Comparison of ENCODE assay signal across 35 cellular contexts in genomic region chr11:123551085-123551484, GRCh38.
"Had no signal": no experiment of that assay in that cellular context is flagged by ENCODE, and none has a peak within 500 bp of the region (broad histone marks: within the 10 kb centered on the region; RNA-seq: fewer than 3 reads in every experiment).

No MANE protein-coding gene starts in this region.

- H3K4me1 ChIP-seq: breast epithelium, gastroesophageal sphincter had no signal

- H3K4me1 Mint-ChIP-seq: activated CD4-positive, alpha-beta T cell treated with anti-CD3 and anti-CD28 coated beads, Interleukin-2, amount 10 ng/mL, durations not matched to agents 7 days and 5 days; central memory CD8-positive, alpha-beta T cell had no signal

- DNase-seq: activated CD4-positive, alpha-beta memory T cell treated with anti-CD3 and anti-CD28 coated beads, Interleukin-2, amount 10 ng/mL, durations not matched to agents 7 days and 5 days; activated CD4-positive, alpha-beta T cell treated with anti-CD3 and anti-CD28 coated beads for 1 hour; activated CD4-positive, alpha-beta T cell treated with anti-CD3 and anti-CD28 coated beads for 4 hours; activated CD4-positive, alpha-beta T cell treated with anti-CD3 and anti-CD28 coated beads, Interleukin-2, amount 10 ng/mL, durations not matched to agents 7 days and 5 days; activated CD4-positive, alpha-beta T cell treated with anti-CD3 and anti-CD28 coated beads, Interleukin-2, amount 50 U/mL, for 4 hours; activated CD8-positive, alpha-beta memory T cell treated with anti-CD3 and anti-CD28 coated beads, Interleukin-2, amount 50 U/mL, for 48 hours; activated gamma-delta T cell treated with Interleukin-2 at 50 U/mL for 16 hours; activated naive CD4-positive, alpha-beta T cell treated with anti-CD3 and anti-CD28 coated beads for 36 hours; activated naive CD8-positive, alpha-beta T cell treated with anti-CD3 and anti-CD28 coated beads for 36 hours; activated naive CD8-positive, alpha-beta T cell treated with anti-CD3 and anti-CD28 coated beads, Interleukin-2, amount 50 U/mL, for 24 hours; activated T-cell treated with anti-CD3 and anti-CD28 coated beads for 4 hours; activated T-cell treated with anti-CD3 and anti-CD28 coated beads, Interleukin-2, amount 50 U/mL, for 24 hours; activated T-cell treated with anti-CD3 and anti-CD28 coated beads, Interleukin-2, amount 50 U/mL, for 72 hours; adrenal gland; amygdala; aorta; dorsolateral prefrontal cortex; effector memory CD4-positive, alpha-beta T cell; endodermal cell; foreskin melanocyte; heart right ventricle; T-helper 1 cell; T-helper 17 cell; T1000 had no signal

- H3K9me3 ChIP-seq: adrenal gland, breast epithelium, esophagus muscularis mucosa, gastroesophageal sphincter, heart right ventricle had no signal

- H3K9me3 Mint-ChIP-seq: activated CD4-positive, alpha-beta memory T cell treated with anti-CD3 and anti-CD28 coated beads, Interleukin-2, amount 10 ng/mL, durations not matched to agents 7 days and 5 days; activated CD4-positive, alpha-beta T cell treated with anti-CD3 and anti-CD28 coated beads, Interleukin-2, amount 10 ng/mL, durations not matched to agents 7 days and 5 days; activated naive CD4-positive, alpha-beta T cell treated with anti-CD3 and anti-CD28 coated beads for 36 hours; activated naive CD4-positive, alpha-beta T cell treated with anti-CD3 and anti-CD28 coated beads, Interleukin-2, amount 50 U/mL, for 24 hours; activated naive CD8-positive, alpha-beta T cell treated with anti-CD3 and anti-CD28 coated beads for 36 hours; activated naive CD8-positive, alpha-beta T cell treated with anti-CD3 and anti-CD28 coated beads, Interleukin-2, amount 50 U/mL, for 24 hours; activated T-cell treated with anti-CD3 and anti-CD28 coated beads, Interleukin-2, amount 50 U/mL, for 24 hours; activated T-cell treated with anti-CD3 and anti-CD28 coated beads, Interleukin-2, amount 50 U/mL, for 72 hours; central memory CD8-positive, alpha-beta T cell; dendritic cell treated with granulocyte-macrophage colony-stimulating factor and Interleukin-4, amounts not matched to agents 40 ng/mL and 50 ng/mL, for 4 days; T-helper 2 cell treated with Interferon-gamma antibody and Interleukin-4, amounts not matched to agents 5 μg/mL and 100 μg/mL, for 36 hours had no signal

- H3K4me2 ChIP-seq: hepatocyte had no signal

- H3K36me3 ChIP-seq: adrenal gland, breast epithelium, cardiac muscle cell, esophagus muscularis mucosa, gastroesophageal sphincter, heart right ventricle had no signal

- H3K36me3 Mint-ChIP-seq: activated naive CD4-positive, alpha-beta T cell treated with anti-CD3 and anti-CD28 coated beads, Interleukin-2, amount 50 U/mL, for 24 hours; activated naive CD8-positive, alpha-beta T cell treated with anti-CD3 and anti-CD28 coated beads for 36 hours; brain had no signal

- H3K4me3 Mint-ChIP-seq: activated CD4-positive, alpha-beta memory T cell treated with anti-CD3 and anti-CD28 coated beads, Interleukin-2, amount 10 ng/mL, durations not matched to agents 7 days and 5 days; activated CD4-positive, alpha-beta T cell treated with anti-CD3 and anti-CD28 coated beads, Interleukin-2, amount 10 ng/mL, durations not matched to agents 7 days and 5 days; activated naive CD4-positive, alpha-beta T cell treated with anti-CD3 and anti-CD28 coated beads for 36 hours; activated naive CD4-positive, alpha-beta T cell treated with anti-CD3 and anti-CD28 coated beads, Interleukin-2, amount 50 U/mL, for 24 hours; activated naive CD8-positive, alpha-beta T cell treated with anti-CD3 and anti-CD28 coated beads for 36 hours; activated naive CD8-positive, alpha-beta T cell treated with anti-CD3 and anti-CD28 coated beads, Interleukin-2, amount 50 U/mL, for 24 hours; activated T-cell treated with anti-CD3 and anti-CD28 coated beads, Interleukin-2, amount 50 U/mL, for 24 hours; activated T-cell treated with anti-CD3 and anti-CD28 coated beads, Interleukin-2, amount 50 U/mL, for 72 hours; brain; central memory CD8-positive, alpha-beta T cell; dendritic cell treated with granulocyte-macrophage colony-stimulating factor and Interleukin-4, amounts not matched to agents 40 ng/mL and 50 ng/mL, for 4 days; endodermal cell; T-helper 17 cell; T-helper 2 cell treated with Interferon-gamma antibody and Interleukin-4, amounts not matched to agents 5 μg/mL and 100 μg/mL, for 36 hours had no signal

- H3K27me3 Mint-ChIP-seq: activated CD4-positive, alpha-beta memory T cell treated with anti-CD3 and anti-CD28 coated beads, Interleukin-2, amount 10 ng/mL, durations not matched to agents 7 days and 5 days; activated CD4-positive, alpha-beta T cell treated with anti-CD3 and anti-CD28 coated beads, Interleukin-2, amount 10 ng/mL, durations not matched to agents 7 days and 5 days; activated naive CD4-positive, alpha-beta T cell treated with anti-CD3 and anti-CD28 coated beads, Interleukin-2, amount 50 U/mL, for 24 hours; activated naive CD8-positive, alpha-beta T cell treated with anti-CD3 and anti-CD28 coated beads for 36 hours; activated naive CD8-positive, alpha-beta T cell treated with anti-CD3 and anti-CD28 coated beads, Interleukin-2, amount 50 U/mL, for 24 hours; brain; central memory CD8-positive, alpha-beta T cell; dendritic cell treated with granulocyte-macrophage colony-stimulating factor and Interleukin-4, amounts not matched to agents 40 ng/mL and 50 ng/mL, for 4 days; T-helper 17 cell had no signal

- ATAC-seq: activated naive CD8-positive, alpha-beta T cell treated with anti-CD3 and anti-CD28 coated beads, Interleukin-2, amount 50 U/mL, for 24 hours; activated T-cell treated with anti-CD3 and anti-CD28 coated beads, Interleukin-2, amount 50 U/mL, for 72 hours; gastroesophageal sphincter; heart right ventricle; T-helper 17 cell had no signal

- H3K27me3 ChIP-seq: adrenal gland, breast epithelium, cardiac muscle cell, dorsolateral prefrontal cortex, heart right ventricle, hepatocyte had no signal

- H3K4me3 ChIP-seq: adrenal gland, breast epithelium, cardiac muscle cell, coronary artery, dorsolateral prefrontal cortex, esophagus muscularis mucosa, gastroesophageal sphincter, heart right ventricle, hepatocyte had no signal

- H3K27ac Mint-ChIP-seq: activated CD4-positive, alpha-beta T cell treated with anti-CD3 and anti-CD28 coated beads, Interleukin-2, amount 10 ng/mL, durations not matched to agents 7 days and 5 days; activated naive CD4-positive, alpha-beta T cell treated with anti-CD3 and anti-CD28 coated beads for 36 hours; activated naive CD4-positive, alpha-beta T cell treated with anti-CD3 and anti-CD28 coated beads, Interleukin-2, amount 50 U/mL, for 24 hours; activated naive CD8-positive, alpha-beta T cell treated with anti-CD3 and anti-CD28 coated beads for 36 hours; activated naive CD8-positive, alpha-beta T cell treated with anti-CD3 and anti-CD28 coated beads, Interleukin-2, amount 50 U/mL, for 24 hours; activated T-cell treated with anti-CD3 and anti-CD28 coated beads, Interleukin-2, amount 50 U/mL, for 72 hours; dendritic cell treated with granulocyte-macrophage colony-stimulating factor and Interleukin-4, amounts not matched to agents 40 ng/mL and 50 ng/mL, for 4 days; T-helper 2 cell treated with Interferon-gamma antibody and Interleukin-4, amounts not matched to agents 5 μg/mL and 100 μg/mL, for 36 hours had no signal

- H3K27ac ChIP-seq: breast epithelium, cardiac muscle cell, coronary artery, esophagus muscularis mucosa, gastroesophageal sphincter, heart right ventricle, hepatocyte had no signal

- H2AFZ ChIP-seq: hepatocyte had no signal

- H3K79me2 ChIP-seq: hepatocyte had no signal
